20 cellular contexts compared by ENCODE assay signal in genomic region chr15:39657181-39657580, GRCh38.
DNase-seq lines count a peak whose midpoint lies in the region; ATAC-seq, FAIRE-seq and TF ChIP-seq lines count a peak whose summit lies in the region.
"Had no signal": no experiment of that assay in that cellular context is flagged by ENCODE, and none has a peak within 500 bp of the region (broad histone marks: within the 10 kb centered on the region; RNA-seq: fewer than 3 reads in every experiment).

No MANE protein-coding gene starts in this region.

- H3K18ac ChIP-seq in IMR-90 (ENCODE audit: low read depth, low read length), result peak overlapping the region; percentile 94

- no peak for ATAC-seq in IMR-90 (ENCODE audit: low read depth)

- H2BK20ac ChIP-seq in IMR-90 (ENCODE audit: low read depth, low read length), result peak overlapping the region; percentile 90

- peak overlapping the region; percentile 89 for H4K91ac ChIP-seq in IMR-90 (ENCODE audit: insufficient read depth, low read depth, low read length)

- peak overlapping the region; percentile 95 for H3K14ac ChIP-seq in IMR-90 (replicated peaks; ENCODE audit: low read depth, low read length)

- peak overlapping the region; percentile 3; the same call in 1 of the 2 replicates for H3K4me3 ChIP-seq in ACC112 (ENCODE audit: low read depth, low read length)
- H3K4me3 ChIP-seq in IMR-90 (ENCODE audit: insufficient read depth, low read depth, low read length), result no peak overlapping the region
- H3K4me3 ChIP-seq in endothelial cell of umbilical vein (replicated peaks in 1 of 3; ENCODE audit: insufficient read depth in 1 of 3, low read depth in 1 of 3, low read length in 3 of 3), result no peak overlapping the region
- no peak overlapping the region for H3K4me3 ChIP-seq in vagina

- peak overlapping the region; percentile 97 for H2AK5ac ChIP-seq in IMR-90 (ENCODE audit: low read depth, low read length)

- H3K56ac ChIP-seq in IMR-90 (ENCODE audit: extremely low read depth, insufficient read depth, low read length), result 0 out of 2 replicates have a peak overlapping the region, but pooled peaks have one; percentile 22

- peak overlapping the region; percentile 100; the same call in 2 of the 3 replicates for H2BK15ac ChIP-seq in IMR-90 (ENCODE audit: low read depth, low read length)

- H3K23ac ChIP-seq in IMR-90 (ENCODE audit: low read depth, low read length), result peak overlapping the region; percentile 88; the same call in 1 of the 2 replicates

- no peaks in the 10 kb centered on the region for H3K79me1 ChIP-seq in IMR-90 (ENCODE audit: low read depth in 1 of 2, low read length in 2 of 2)

- H4K8ac ChIP-seq in IMR-90 (ENCODE audit: low read depth in 2 of 2, low read length in 2 of 2), result peak overlapping the region; percentile 52 to 71

- H2BK120ac ChIP-seq in IMR-90 (ENCODE audit: low read depth, low read length), result peak overlapping the region; percentile 97

- H3K9ac ChIP-seq in IMR-90 (ENCODE audit: low read depth, low read length), result no peak overlapping the region
- no peak overlapping the region for H3K9ac ChIP-seq in endothelial cell of umbilical vein (replicated peaks; ENCODE audit: extremely low read depth, insufficient read depth, low read length)

- H3K4me2 ChIP-seq in IMR-90 (ENCODE audit: low read depth, low read length) (no peak overlapping the region), endothelial cell of umbilical vein (ENCODE audit: insufficient read depth, low read length) (no peak overlapping the region)

- intact Hi-C loops in IMR-90 (cut with micrococcal nuclease) (no loop called here), endothelial cell of umbilical vein (cut with micrococcal nuclease) (loop anchor here (2.0 kb wide), 1 partner anchor 14 kb away; no protein-coding TSS in a partner anchor), vagina (cut with DNase I) (loop anchor here (5.0 kb wide), 1 partner anchor 850 kb away; no protein-coding TSS in a partner anchor)

- CTCF ChIA-PET in IMR-90 (lab: Yijun Ruan, JAX) (no interaction called here), endothelial cell of umbilical vein (lab: Charles Lee) (no interaction called here)

- FAIRE-seq in endothelial cell of umbilical vein (lab: Jason Lieb, UNC), result no peak
- FAIRE-seq: GM12891 had no signal

- dilution Hi-C loops in IMR-90 (cut with HindIII; ENCODE audit: low sequenced_read_pairs, unreplicated experiment) (no loop called here), endothelial cell of umbilical vein (cut with MboI; ENCODE audit: extremely low pct_ligation_motif_present, low sequenced_read_pairs) (no loop called here)

- H2AK9ac ChIP-seq in IMR-90 (replicated peaks; ENCODE audit: low read depth, low read length, poor library complexity), result no peak overlapping the region

- no peaks in the 10 kb centered on the region for H3K9me3 ChIP-seq in IMR-90 (ENCODE audit: control insufficient read depth, insufficient read depth, low read length)
- no peaks in the 10 kb centered on the region for H3K9me3 ChIP-seq in endothelial cell of umbilical vein (replicated peaks; ENCODE audit: control insufficient read depth, insufficient read depth, low read length)
- H3K9me3 ChIP-seq in vagina, result no peaks in the 10 kb centered on the region

- POLR2A ChIA-PET in IMR-90 (lab: Charles Lee; ENCODE audit: unreplicated experiment) (no interaction called here), endothelial cell of umbilical vein (lab: Charles Lee) (interaction anchor here (0.7 kb wide), 1 partner anchor 15 kb away, joined by 3 read pairs; no protein-coding TSS in a partner anchor)

- DNase-seq in IMR-90, result no peak
- peak; percentile 17 for DNase-seq in endothelial cell of umbilical vein (ENCODE audit: low read depth, low spot score)
- DNase-seq in iris pigment epithelial cell (ENCODE audit: low read depth), result peak; percentile 55
- no peak for DNase-seq in MV-4-11 (lab: John Stamatoyannopoulos, UW)
- no peak for DNase-seq in GM20000 (ENCODE audit: low spot score)
- DNase-seq in HPDE6-E6E7 (ENCODE audit: extremely low spot score), result no peak
- no peak for DNase-seq in vagina (ENCODE audit: extremely low spot score in 2 of 2)
- DNase-seq: C1 segment of cervical spinal cord, DMS 273 treated with DMSO at 0.1 percent for 48 hours, GDM1, H7, Karpas-422, MM.1S, NCI-H1105 treated with DMSO at 0.1 percent for 48 hours, NCI-H187 treated with DMSO at 0.1 percent for 48 hours, NCI-H446, NCI-H69, SHP77 treated with DMSO at 0.1 percent for 48 hours had no signal

- BruUV-seq in IMR-90 (replicated peaks; lab: Mats Ljungman, UMichigan) (no TSS peak), endothelial cell of umbilical vein (replicated peaks; lab: Mats Ljungman, UMichigan) (TSS peak; percentile 84)

- TF ChIP-seq RAD21 in IMR-90 (IDR thresholded peaks at IDR 0.05; ENCODE audit: low read length), result no peak

- no peaks in the 10 kb centered on the region for H4K20me1 ChIP-seq in IMR-90 (ENCODE audit: insufficient read depth, low read length)
- no peaks in the 10 kb centered on the region for H4K20me1 ChIP-seq in endothelial cell of umbilical vein (replicated peaks; ENCODE audit: control insufficient read depth, extremely low read depth, insufficient read depth, low read length)

- H2BK5ac ChIP-seq in IMR-90 (ENCODE audit: low read depth, low read length, poor library complexity, severe bottlenecking), result peak overlapping the region; percentile 89

- in situ Hi-C loops in IMR-90 (cut with MboI; ENCODE audit: low sequenced_read_pairs), result no loop called here

- H3K27me3 ChIP-seq in ACC112 (ENCODE audit: insufficient read depth, low read length) (no peaks in the 10 kb centered on the region), IMR-90 (ENCODE audit: control insufficient read depth, insufficient read depth, low read length) (no peaks in the 10 kb centered on the region), endothelial cell of umbilical vein (ENCODE audit: control insufficient read depth in 2 of 2, insufficient read depth in 2 of 2, low read length in 2 of 2) (no peaks in the 10 kb centered on the region), vagina (no peaks in the 10 kb centered on the region)

- H3K27ac ChIP-seq in ACC112 (ENCODE audit: low read depth, low read length) (peak overlapping the region; percentile 61), IMR-90 (ENCODE audit: insufficient read depth, low read length) (no peak overlapping the region), endothelial cell of umbilical vein (ENCODE audit: insufficient read depth, low read depth, low read length) (peak overlapping the region; percentile 45), vagina (no peak overlapping the region)

- peak overlapping the region; percentile 91 for H3K4ac ChIP-seq in IMR-90 (ENCODE audit: low read depth, low read length)

- H2AFZ ChIP-seq in ACC112 (ENCODE audit: low read length, unreplicated experiment) (peak overlapping the region; percentile 5), IMR-90 (replicated peaks; ENCODE audit: low read length, poor library complexity) (peak overlapping the region; percentile 47), endothelial cell of umbilical vein (ENCODE audit: low read depth, low read length) (no peak overlapping the region)

- TF ChIP-seq POLR2A in IMR-90 (IDR thresholded peaks at IDR 0.05; ENCODE audit: low read depth, low read length), result no peak
- TF ChIP-seq POLR2A in endothelial cell of umbilical vein (IDR thresholded peaks at IDR 0.05; ENCODE audit: low read depth, low read length), result no peak
- TF ChIP-seq POLR2A in vagina (IDR thresholded peaks at IDR 0.05), result no peak

- peak overlapping the region; percentile 91 for H4K5ac ChIP-seq in IMR-90 (ENCODE audit: low read depth, low read length)

- H3K4me1 ChIP-seq in ACC112 (ENCODE audit: control insufficient read depth, insufficient read depth, low read length, unreplicated experiment) (peaks cover 14% of the 10 kb centered on the region), IMR-90 (ENCODE audit: control insufficient read depth, insufficient read depth, low read length) (peaks cover 4% of the 10 kb centered on the region; the same call in 1 of the 2 replicates), endothelial cell of umbilical vein (ENCODE audit: control insufficient read depth, extremely low read depth, insufficient read depth, low read length) (peaks cover 14% of the 10 kb centered on the region), vagina (no peaks in the 10 kb centered on the region)

- H3K36me3 ChIP-seq in ACC112 (ENCODE audit: insufficient read depth, low read length) (no peaks in the 10 kb centered on the region), IMR-90 (ENCODE audit: control insufficient read depth, insufficient read depth, low read length) (no peaks in the 10 kb centered on the region), endothelial cell of umbilical vein (ENCODE audit: control insufficient read depth in 2 of 2, extremely low read depth in 1 of 2, insufficient read depth in 2 of 2, low read length in 2 of 2) (no peaks in the 10 kb centered on the region), vagina (no peaks in the 10 kb centered on the region)

- WGBS in IMR-90 (ENCODE audit: extremely low coverage in 2 of 2, insufficient read length in 1 of 2), 2 experiments, result no CpG with 5 or more reads among the region's 1 CpG

- no peaks in the 10 kb centered on the region for H3K79me2 ChIP-seq in ACC112 (ENCODE audit: control insufficient read depth, insufficient read depth, low read length, unreplicated experiment)
- no peaks in the 10 kb centered on the region for H3K79me2 ChIP-seq in endothelial cell of umbilical vein (ENCODE audit: control insufficient read depth, insufficient read depth, low read length)

- TF ChIP-seq CTCF in IMR-90 (conservative IDR thresholded peaks at IDR 0.05; ENCODE audit: low read depth, low read length) (no peak), endothelial cell of umbilical vein (IDR thresholded peaks at IDR 0.05; ENCODE audit: extremely low read depth in 1 of 2, insufficient read depth in 1 of 2, low read depth in 1 of 2, low read length in 2 of 2) (no peak), GM20000 (IDR thresholded peaks at IDR 0.05; ENCODE audit: extremely low read depth, missing control alignments) (no peak), vagina (IDR thresholded peaks at IDR 0.05) (no peak)

- no peaks in the 10 kb centered on the region for H3K9me1 ChIP-seq in IMR-90 (ENCODE audit: insufficient read depth, low read length)
- no peaks in the 10 kb centered on the region for H3K9me1 ChIP-seq in endothelial cell of umbilical vein (replicated peaks; ENCODE audit: control insufficient read depth, extremely low read depth, insufficient read depth, low read length)

TF ChIP-seq in IMR-90, 13 proteins besides CTCF, POLR2A, EP300 and RAD21 (continues in another document):
- TF ChIP-seq RCOR1 (IDR thresholded peaks at IDR 0.05; ENCODE audit: insufficient replicate concordance, low read length) (no peak), RFX5 (IDR thresholded peaks at IDR 0.05; ENCODE audit: low read depth, low read length) (no peak)

TF ChIP-seq in endothelial cell of umbilical vein, 7 proteins besides CTCF, POLR2A, EP300 and RAD21 (continues in another document):
- TF ChIP-seq POLR2AphosphoS5 (IDR thresholded peaks at IDR 0.05; ENCODE audit: insufficient read depth, low read depth, low read length), result no peak
- TF ChIP-seq, protein P1, sequence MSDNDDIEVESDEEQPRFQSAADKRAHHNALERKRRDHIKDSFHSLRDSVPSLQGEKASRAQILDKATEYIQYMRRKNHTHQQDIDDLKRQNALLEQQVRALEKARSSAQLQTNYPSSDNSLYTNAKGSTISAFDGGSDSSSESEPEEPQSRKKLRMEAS (IDR thresholded peaks at IDR 0.05; ENCODE audit: insufficient read depth, insufficient read length), result no peak
- TF ChIP-seq FOS (IDR thresholded peaks at IDR 0.05; ENCODE audit: borderline replicate concordance, insufficient read depth, low read length), result no peak

Comparison
In these comparisons a context has a peak if more than half of its experiments do, and no peak if none do; other contexts are left out.
1. H3K27ac ChIP-seq: peak in ACC112 (single experiment) and endothelial cell of umbilical vein (single experiment); none in IMR-90 (single experiment) and vagina (single experiment).
2. DNase-seq: peak in endothelial cell of umbilical vein (single experiment) and iris pigment epithelial cell (single experiment); none in IMR-90 (single experiment), MV-4-11 (single experiment), GM20000 (single experiment), HPDE6-E6E7 (single experiment) and vagina (0 of 2).